Comparison of ENCODE assay signal across 9 cellular contexts in the genomic region with DNA sequence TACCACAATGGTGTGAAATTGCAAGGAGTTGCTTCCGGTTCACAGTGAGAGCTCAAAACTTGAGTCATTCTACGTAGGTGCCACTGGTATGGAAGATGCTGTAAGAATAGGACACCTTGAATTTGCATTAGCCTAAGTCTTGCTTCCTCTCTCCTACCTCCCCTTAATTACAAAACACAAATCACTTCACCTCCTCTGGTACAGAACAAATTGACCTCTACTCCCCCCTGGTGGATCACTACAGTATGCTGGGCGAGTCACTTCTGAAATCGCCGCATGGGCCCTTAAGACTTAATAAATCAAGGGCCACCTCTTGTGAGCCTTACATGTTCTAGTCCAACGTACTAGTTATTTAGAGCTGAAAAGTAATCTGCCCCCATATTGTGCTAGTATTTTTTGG.
DNase-seq lines count a peak whose midpoint lies in the region; ATAC-seq and TF ChIP-seq lines count a peak whose summit lies in the region.
"Had no signal": no experiment of that assay in that cellular context is flagged by ENCODE, and none has a peak within 500 bp of the region (broad histone marks: within the 10 kb centered on the region; RNA-seq: fewer than 3 reads in every experiment).

No MANE protein-coding gene starts in this region.

- peak; percentile 77 for ATAC-seq in HG02571 (IDR thresholded peaks at IDR 0.05; ENCODE audit: unreplicated experiment)
- ATAC-seq in naive B cell (ENCODE audit: low read depth in 2 of 2), result peak; percentile 54 to 65

- no peaks in the 10 kb centered on the region for H3K4me1 Mint-ChIP-seq in naive B cell

- TF ChIP-seq EP300 in esophagus muscularis mucosa (IDR thresholded peaks at IDR 0.05), result no peak

- intact Hi-C loops in esophagus muscularis mucosa (cut with DNase I), result no loop called here

- no peak overlapping the region for H3K4me3 Mint-ChIP-seq in naive B cell
- H3K4me3 Mint-ChIP-seq: T-cell had no signal

- peaks cover 0 to 2% (median 0%) of the 10 kb centered on the region in 7 donors for H3K9me3 Mint-ChIP-seq in naive B cell
- H3K9me3 Mint-ChIP-seq: T-cell had no signal

- in situ Hi-C loops in astrocyte of the spinal cord (cut with HindIII; ENCODE audit: low sequenced_read_pairs), result no loop called here

- H3K36me3 ChIP-seq in BE2C (no peaks in the 10 kb centered on the region), esophagus muscularis mucosa (no peaks in the 10 kb centered on the region)

- no peak overlapping the region for H3K27ac ChIP-seq in esophagus muscularis mucosa (replicated peaks in 1 of 4)

- no peaks in the 10 kb centered on the region for H3K9me3 ChIP-seq in BE2C
- H3K9me3 ChIP-seq in esophagus muscularis mucosa, result no peaks in the 10 kb centered on the region

- no peak for TF ChIP-seq POLR2A in esophagus muscularis mucosa (IDR thresholded peaks at IDR 0.05; ENCODE audit: low read depth)

- H3K27me3 ChIP-seq in BE2C (no peaks in the 10 kb centered on the region), esophagus muscularis mucosa (peaks cover 0 to 3% (median 0%) of the 10 kb centered on the region in 4 donors)

- no peaks in the 10 kb centered on the region for H3K36me3 Mint-ChIP-seq in naive B cell
- H3K36me3 Mint-ChIP-seq: T-cell had no signal

- TF ChIP-seq CTCF in BE2C (IDR thresholded peaks at IDR 0.05; ENCODE audit: low read depth, low read length) (peak; percentile 33), GM12875 (IDR thresholded peaks at IDR 0.05; ENCODE audit: borderline replicate concordance, insufficient read depth, low read depth, low read length) (peak; percentile 65; the same call in 1 of the 2 replicates), astrocyte of the spinal cord (IDR thresholded peaks at IDR 0.05; ENCODE audit: low read depth, low read length) (peak; percentile 24), esophagus muscularis mucosa (IDR thresholded peaks at IDR 0.05) (peak in 1 of 3 experiments; percentile 34)

- H3K4me1 ChIP-seq in BE2C, result no peaks in the 10 kb centered on the region
- no peaks in the 10 kb centered on the region for H3K4me1 ChIP-seq in esophagus muscularis mucosa

- 76% methylated on average over 6 of the region's 6 CpGs for WGBS in esophagus muscularis mucosa

- peaks cover 10 to 21% (median 17%) of the 10 kb centered on the region in 3 donors for H3K27me3 Mint-ChIP-seq in naive B cell

- no peak overlapping the region for H3K4me3 ChIP-seq in BE2C (ENCODE audit: low read depth, low read length)
- H3K4me3 ChIP-seq in GM12875 (ENCODE audit: low read depth, low read length), result no peak overlapping the region
- H3K4me3 ChIP-seq in astrocyte of the spinal cord (ENCODE audit: low read depth, low read length), result no peak overlapping the region
- H3K4me3 ChIP-seq in esophagus muscularis mucosa, result no peak overlapping the region

- DNase-seq in BE2C (no peak), NCI-H1694 (lab: John Stamatoyannopoulos, UW) (peak; percentile 44), astrocyte of the spinal cord (ENCODE audit: low read depth, low spot score) (no peak), naive B cell (peak; percentile 2), esophagus muscularis mucosa (ENCODE audit: extremely low spot score) (no peak)
- no peak for DNase-seq in activated CD4-positive, CD25-positive, alpha-beta regulatory T cell treated with anti-CD3 and anti-CD28 coated beads, Interleukin-2, amount 50 U/mL, for 72 hours

- H3K27ac Mint-ChIP-seq in naive B cell, result no peak overlapping the region
- H3K27ac Mint-ChIP-seq: T-cell had no signal

Comparison
In these comparisons a context has a peak if more than half of its experiments do, and no peak if none do; other contexts are left out.
1. DNase-seq: peak in NCI-H1694 (single experiment) and naive B cell (single experiment); none in BE2C (single experiment), astrocyte of the spinal cord (single experiment), activated CD4-positive, CD25-positive, alpha-beta regulatory T cell treated with anti-CD3 and anti-CD28 coated beads, Interleukin-2, amount 50 U/mL, for 72 hours (single experiment) and esophagus muscularis mucosa (single experiment).